ENCODE assay signal across 12 cellular contexts in the genomic region with DNA sequence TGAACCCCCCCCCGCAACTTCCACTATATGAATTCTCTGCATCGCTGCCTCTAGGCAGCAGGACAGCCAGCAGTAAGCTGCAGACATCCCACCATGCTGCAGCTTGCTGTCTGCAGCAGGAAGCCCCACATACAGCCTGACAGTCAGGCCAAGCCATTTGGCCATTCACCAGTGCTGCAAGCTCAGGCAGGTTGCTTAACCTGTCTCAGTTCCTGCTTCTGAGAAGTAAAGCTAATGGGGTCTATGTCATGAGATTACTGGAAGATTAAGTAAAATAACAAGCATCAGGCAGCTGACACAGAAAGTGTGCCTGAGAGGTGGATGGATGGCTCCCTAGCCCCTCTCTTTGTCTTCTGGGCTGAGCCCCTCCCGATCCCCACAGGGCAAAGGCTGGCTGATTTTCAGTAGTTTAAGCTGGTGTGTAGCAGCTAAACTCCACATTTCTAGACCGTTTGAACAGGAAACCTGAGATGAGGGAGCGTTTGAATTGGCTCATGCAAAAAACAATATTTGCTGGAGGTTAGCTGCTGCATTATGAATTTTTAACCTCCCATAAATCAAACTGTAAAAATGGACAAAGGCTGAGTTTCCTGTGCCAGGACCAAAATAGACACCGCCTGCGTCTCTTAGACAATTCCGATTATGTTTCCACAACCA.
DNase-seq lines count a peak whose midpoint lies in the region; ATAC-seq and TF ChIP-seq lines count a peak whose summit lies in the region.
"Had no signal": no experiment of that assay in that cellular context is flagged by ENCODE, and none has a peak within 500 bp of the region (broad histone marks: within the 10 kb centered on the region; RNA-seq: fewer than 3 reads in every experiment).

No MANE protein-coding gene starts in this region.

- no peak overlapping the region for H3K14ac ChIP-seq in mesenchymal stem cell (ENCODE audit: low read length in 2 of 2)

- H3K9me3 ChIP-seq in adrenal gland (replicated peaks in 1 of 3) (no peaks in the 10 kb centered on the region), mesenchymal stem cell (ENCODE audit: control insufficient read depth, low read length) (no peaks in the 10 kb centered on the region), psoas muscle (no peaks in the 10 kb centered on the region)

- H3K9me3 Mint-ChIP-seq in activated T-helper 2 cell treated with anti-CD3 and anti-CD28 coated beads, Interferon-gamma antibody, Interleukin-2, Interleukin-4, amounts not matched to agents 10 μg/mL and 5 μg/mL and 100 μg/mL, durations not matched to agents 14 hours and 24 hours and 36 hours: peaks cover 8% of the 10 kb centered on the region

- no peak overlapping the region for H3K18ac ChIP-seq in mesenchymal stem cell (ENCODE audit: low read depth in 1 of 2, low read length in 2 of 2)

- H4K91ac ChIP-seq in mesenchymal stem cell (ENCODE audit: low read length): no peak overlapping the region

- H3K4me1 Mint-ChIP-seq in activated T-helper 2 cell treated with anti-CD3 and anti-CD28 coated beads, Interferon-gamma antibody, Interleukin-2, Interleukin-4, amounts not matched to agents 10 μg/mL and 5 μg/mL and 100 μg/mL, durations not matched to agents 14 hours and 24 hours and 36 hours (ENCODE audit: low read depth): peaks cover 9% of the 10 kb centered on the region
- H3K4me1 Mint-ChIP-seq: CD4-positive, alpha-beta memory T cell; IgD-negative memory B cell had no signal

- ATAC-seq in HG03280 (IDR thresholded peaks at IDR 0.05; ENCODE audit: unreplicated experiment): no peak
- no peak for ATAC-seq in GM21825 (IDR thresholded peaks at IDR 0.05; ENCODE audit: unreplicated experiment)
- no peak for ATAC-seq in psoas muscle

- no peak overlapping the region for H3K4me3 ChIP-seq in adrenal gland
- no peak overlapping the region for H3K4me3 ChIP-seq in mesenchymal stem cell (ENCODE audit: insufficient read depth in 1 of 2, low read depth in 1 of 2, low read length in 2 of 2)
- H3K4me3 ChIP-seq in psoas muscle: no peak overlapping the region

- DNase-seq in DMS153 (lab: John Stamatoyannopoulos, UW) (peak; percentile 98), NCI-H2107 (lab: John Stamatoyannopoulos, UW) (peak; percentile 69), adrenal gland (peak in 3 of 7 donors; percentile 30 to 42 (median 31)), mesenchymal stem cell (no peak), psoas muscle (no peak)
- DNase-seq in activated T-helper 2 cell treated with anti-CD3 and anti-CD28 coated beads, Interferon-gamma antibody, Interleukin-2, Interleukin-4, amounts not matched to agents 10 μg/mL and 5 μg/mL and 100 μg/mL, durations not matched to agents 14 hours and 24 hours and 36 hours (ENCODE audit: low spot score): no peak
- DNase-seq: CD4-positive, alpha-beta memory T cell; midbrain had no signal

- TF ChIP-seq CTCF in adrenal gland (IDR thresholded peaks at IDR 0.05) (no peak), psoas muscle (IDR thresholded peaks at IDR 0.05) (no peak)

- H3K36me3 ChIP-seq in adrenal gland (replicated peaks in 1 of 2): no peaks in the 10 kb centered on the region
- no peaks in the 10 kb centered on the region for H3K36me3 ChIP-seq in mesenchymal stem cell (ENCODE audit: control insufficient read depth in 1 of 2, insufficient read depth in 2 of 2, low read depth in 1 of 2, low read length in 2 of 2)
- no peaks in the 10 kb centered on the region for H3K36me3 ChIP-seq in psoas muscle (ENCODE audit: insufficient read depth in 1 of 2, low read depth in 1 of 2)

- no peak overlapping the region for H3K4ac ChIP-seq in mesenchymal stem cell (ENCODE audit: low read depth in 1 of 2, low read length in 2 of 2)

- H2AK5ac ChIP-seq in mesenchymal stem cell (ENCODE audit: low read length, severe bottlenecking): no peak overlapping the region

- peaks cover 10 to 27% of the 10 kb centered on the region in 2 donors for H3K4me1 ChIP-seq in adrenal gland (replicated peaks in 1 of 2)
- H3K4me1 ChIP-seq in mesenchymal stem cell (ENCODE audit: control insufficient read depth, insufficient read depth, low read depth, low read length): peaks cover 14% of the 10 kb centered on the region
- H3K4me1 ChIP-seq in psoas muscle: peaks cover 4% of the 10 kb centered on the region

- 11 to 19% (median 15%) methylated on average over 6 to 8 of the region's 8 CpGs for WGBS in adrenal gland, 4 donors
- WGBS in mesenchymal stem cell: 84% methylated on average over 4 of the region's 8 CpGs
- WGBS in psoas muscle, 3 donors: 10 to 20% (median 19%) methylated on average over 8 of the region's 8 CpGs

- no peak overlapping the region for H2BK120ac ChIP-seq in mesenchymal stem cell (ENCODE audit: low read depth, low read length)

- no peak overlapping the region for H2AFZ ChIP-seq in mesenchymal stem cell (ENCODE audit: low read depth, low read length)

- no peaks in the 10 kb centered on the region for H3K36me3 Mint-ChIP-seq in activated T-helper 2 cell treated with anti-CD3 and anti-CD28 coated beads, Interferon-gamma antibody, Interleukin-2, Interleukin-4, amounts not matched to agents 10 μg/mL and 5 μg/mL and 100 μg/mL, durations not matched to agents 14 hours and 24 hours and 36 hours (ENCODE audit: low read depth)
- H3K36me3 Mint-ChIP-seq: CD4-positive, alpha-beta memory T cell; IgD-negative memory B cell had no signal

- H2BK5ac ChIP-seq in mesenchymal stem cell (ENCODE audit: low read depth, low read length, poor library complexity, severe bottlenecking): no peak overlapping the region

- H2BK12ac ChIP-seq in mesenchymal stem cell (ENCODE audit: low read length in 2 of 2): no peak overlapping the region

- no peak for TF ChIP-seq POLR2A in adrenal gland (IDR thresholded peaks at IDR 0.05)

- peaks cover 4% of the 10 kb centered on the region for H3K79me1 ChIP-seq in mesenchymal stem cell (replicated peaks; ENCODE audit: low read length, poor library complexity, severe bottlenecking)

- no peaks in the 10 kb centered on the region for H3K27me3 ChIP-seq in adrenal gland
- H3K27me3 ChIP-seq in mesenchymal stem cell (ENCODE audit: control insufficient read depth in 1 of 2, insufficient read depth in 1 of 2, low read length in 2 of 2): no peaks in the 10 kb centered on the region
- H3K27me3 ChIP-seq in psoas muscle (ENCODE audit: insufficient read depth in 3 of 3, low read length in 2 of 3): peaks cover 0 to 3% (median 0%) of the 10 kb centered on the region in 3 donors

- H3K27ac Mint-ChIP-seq in activated T-helper 2 cell treated with anti-CD3 and anti-CD28 coated beads, Interferon-gamma antibody, Interleukin-2, Interleukin-4, amounts not matched to agents 10 μg/mL and 5 μg/mL and 100 μg/mL, durations not matched to agents 14 hours and 24 hours and 36 hours: no peak overlapping the region
- H3K27ac Mint-ChIP-seq: CD4-positive, alpha-beta memory T cell; IgD-negative memory B cell; T-helper 2 cell treated with Interferon-gamma antibody and Interleukin-4, amounts not matched to agents 5 μg/mL and 100 μg/mL, for 36 hours had no signal

- intact Hi-C loops in adrenal gland (cut with DNase I): no loop called here
- intact Hi-C loops in activated T-helper 2 cell treated with anti-CD3 and anti-CD28 coated beads, Interferon-gamma antibody, Interleukin-2, Interleukin-4, amounts not matched to agents 10 μg/mL and 5 μg/mL and 100 μg/mL, durations not matched to agents 14 hours and 24 hours and 36 hours (cut with micrococcal nuclease): no loop called here
- intact Hi-C loops in psoas muscle (cut with DNase I): no loop called here

- H3K23ac ChIP-seq in mesenchymal stem cell (ENCODE audit: low read length in 2 of 2): no peak overlapping the region

- H3K9ac ChIP-seq in mesenchymal stem cell (ENCODE audit: low read length): peak overlapping the region; percentile 68

- no peak overlapping the region for H2BK15ac ChIP-seq in mesenchymal stem cell (ENCODE audit: low read depth, poor library complexity, severe bottlenecking)

- H4K8ac ChIP-seq in mesenchymal stem cell (ENCODE audit: low read length): no peak overlapping the region

- H3K27me3 Mint-ChIP-seq in activated T-helper 2 cell treated with anti-CD3 and anti-CD28 coated beads, Interferon-gamma antibody, Interleukin-2, Interleukin-4, amounts not matched to agents 10 μg/mL and 5 μg/mL and 100 μg/mL, durations not matched to agents 14 hours and 24 hours and 36 hours (ENCODE audit: low read depth): peaks cover 2% of the 10 kb centered on the region

- H3K4me2 ChIP-seq in mesenchymal stem cell (ENCODE audit: low read length, poor library complexity, severe bottlenecking): no peak overlapping the region

- H3K4me3 Mint-ChIP-seq in activated T-helper 2 cell treated with anti-CD3 and anti-CD28 coated beads, Interferon-gamma antibody, Interleukin-2, Interleukin-4, amounts not matched to agents 10 μg/mL and 5 μg/mL and 100 μg/mL, durations not matched to agents 14 hours and 24 hours and 36 hours (ENCODE audit: low read depth): no peak overlapping the region
- H3K4me3 Mint-ChIP-seq: CD4-positive, alpha-beta memory T cell; IgD-negative memory B cell; T-helper 2 cell treated with Interferon-gamma antibody and Interleukin-4, amounts not matched to agents 5 μg/mL and 100 μg/mL, for 36 hours had no signal

- peak overlapping the region in 3 of 5 donors; percentile 21 to 64 (median 60) for H3K27ac ChIP-seq in adrenal gland
- peak overlapping the region; percentile 65 for H3K27ac ChIP-seq in mesenchymal stem cell (ENCODE audit: low read length, poor library complexity, severe bottlenecking)
- no peak overlapping the region for H3K27ac ChIP-seq in psoas muscle

Comparison
In these comparisons a context has a peak if more than half of its experiments do, and no peak if none do; other contexts are left out.
1. DNase-seq: peak in DMS153 (single experiment) and NCI-H2107 (single experiment); none in mesenchymal stem cell (single experiment), activated T-helper 2 cell treated with anti-CD3 and anti-CD28 coated beads, Interferon-gamma antibody, Interleukin-2, Interleukin-4, amounts not matched to agents 10 μg/mL and 5 μg/mL and 100 μg/mL, durations not matched to agents 14 hours and 24 hours and 36 hours (single experiment) and psoas muscle (0 of 2).